In the genomic region with DNA sequence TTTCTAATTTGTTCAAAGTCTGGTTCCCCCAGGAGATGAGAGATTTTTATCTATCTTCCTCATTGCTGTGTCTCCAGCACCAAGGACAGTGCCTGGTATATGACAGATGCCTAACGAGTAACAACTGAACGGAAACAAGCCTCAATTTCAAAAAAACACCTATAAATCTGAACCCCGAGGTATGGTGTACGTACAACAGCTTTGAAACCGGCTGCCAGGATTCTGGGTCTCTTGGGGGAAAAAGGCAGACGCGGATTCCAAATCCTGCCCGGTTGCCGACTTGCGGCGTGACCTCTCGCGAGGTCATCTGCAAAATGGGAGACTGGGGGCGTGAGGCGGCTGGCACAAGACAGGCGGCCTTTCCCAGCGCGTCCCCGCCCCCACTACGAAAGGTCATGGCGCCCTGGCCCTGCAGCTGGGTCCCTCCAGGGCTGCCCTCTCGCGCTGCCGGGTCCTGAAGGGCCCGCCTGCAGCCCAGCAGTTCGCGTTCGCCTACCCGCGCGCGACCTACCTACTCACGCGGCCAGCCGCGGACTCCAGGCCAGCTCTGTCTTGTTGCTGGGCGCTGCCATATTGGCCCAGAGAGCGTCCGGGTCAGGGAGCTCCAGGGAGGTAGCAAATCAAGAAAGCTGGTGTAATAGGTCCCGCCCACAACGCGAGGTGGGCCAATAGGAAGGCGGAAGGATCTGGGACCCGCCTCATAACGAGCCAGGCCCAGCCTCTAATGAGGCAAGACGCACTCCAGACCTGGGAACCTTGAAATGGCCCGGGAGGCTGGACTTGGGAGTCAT, we compare ENCODE assay signal across 1 cellular context.
TF ChIP-seq lines count a peak whose summit lies in the region.

A gene with protein sequence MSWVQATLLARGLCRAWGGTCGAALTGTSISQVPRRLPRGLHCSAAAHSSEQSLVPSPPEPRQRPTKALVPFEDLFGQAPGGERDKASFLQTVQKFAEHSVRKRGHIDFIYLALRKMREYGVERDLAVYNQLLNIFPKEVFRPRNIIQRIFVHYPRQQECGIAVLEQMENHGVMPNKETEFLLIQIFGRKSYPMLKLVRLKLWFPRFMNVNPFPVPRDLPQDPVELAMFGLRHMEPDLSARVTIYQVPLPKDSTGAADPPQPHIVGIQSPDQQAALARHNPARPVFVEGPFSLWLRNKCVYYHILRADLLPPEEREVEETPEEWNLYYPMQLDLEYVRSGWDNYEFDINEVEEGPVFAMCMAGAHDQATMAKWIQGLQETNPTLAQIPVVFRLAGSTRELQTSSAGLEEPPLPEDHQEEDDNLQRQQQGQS (minus strand): TSS at position 584 of the 791 bp plus-strand sequence. CDS start 9,964 bp downstream, outside the sequence.

TF ChIP-seq in HepG2, 621 proteins besides CTCF, POLR2A, EP300 and RAD21 (continued from another document and continues in another):
- TF ChIP-seq, protein P1, sequence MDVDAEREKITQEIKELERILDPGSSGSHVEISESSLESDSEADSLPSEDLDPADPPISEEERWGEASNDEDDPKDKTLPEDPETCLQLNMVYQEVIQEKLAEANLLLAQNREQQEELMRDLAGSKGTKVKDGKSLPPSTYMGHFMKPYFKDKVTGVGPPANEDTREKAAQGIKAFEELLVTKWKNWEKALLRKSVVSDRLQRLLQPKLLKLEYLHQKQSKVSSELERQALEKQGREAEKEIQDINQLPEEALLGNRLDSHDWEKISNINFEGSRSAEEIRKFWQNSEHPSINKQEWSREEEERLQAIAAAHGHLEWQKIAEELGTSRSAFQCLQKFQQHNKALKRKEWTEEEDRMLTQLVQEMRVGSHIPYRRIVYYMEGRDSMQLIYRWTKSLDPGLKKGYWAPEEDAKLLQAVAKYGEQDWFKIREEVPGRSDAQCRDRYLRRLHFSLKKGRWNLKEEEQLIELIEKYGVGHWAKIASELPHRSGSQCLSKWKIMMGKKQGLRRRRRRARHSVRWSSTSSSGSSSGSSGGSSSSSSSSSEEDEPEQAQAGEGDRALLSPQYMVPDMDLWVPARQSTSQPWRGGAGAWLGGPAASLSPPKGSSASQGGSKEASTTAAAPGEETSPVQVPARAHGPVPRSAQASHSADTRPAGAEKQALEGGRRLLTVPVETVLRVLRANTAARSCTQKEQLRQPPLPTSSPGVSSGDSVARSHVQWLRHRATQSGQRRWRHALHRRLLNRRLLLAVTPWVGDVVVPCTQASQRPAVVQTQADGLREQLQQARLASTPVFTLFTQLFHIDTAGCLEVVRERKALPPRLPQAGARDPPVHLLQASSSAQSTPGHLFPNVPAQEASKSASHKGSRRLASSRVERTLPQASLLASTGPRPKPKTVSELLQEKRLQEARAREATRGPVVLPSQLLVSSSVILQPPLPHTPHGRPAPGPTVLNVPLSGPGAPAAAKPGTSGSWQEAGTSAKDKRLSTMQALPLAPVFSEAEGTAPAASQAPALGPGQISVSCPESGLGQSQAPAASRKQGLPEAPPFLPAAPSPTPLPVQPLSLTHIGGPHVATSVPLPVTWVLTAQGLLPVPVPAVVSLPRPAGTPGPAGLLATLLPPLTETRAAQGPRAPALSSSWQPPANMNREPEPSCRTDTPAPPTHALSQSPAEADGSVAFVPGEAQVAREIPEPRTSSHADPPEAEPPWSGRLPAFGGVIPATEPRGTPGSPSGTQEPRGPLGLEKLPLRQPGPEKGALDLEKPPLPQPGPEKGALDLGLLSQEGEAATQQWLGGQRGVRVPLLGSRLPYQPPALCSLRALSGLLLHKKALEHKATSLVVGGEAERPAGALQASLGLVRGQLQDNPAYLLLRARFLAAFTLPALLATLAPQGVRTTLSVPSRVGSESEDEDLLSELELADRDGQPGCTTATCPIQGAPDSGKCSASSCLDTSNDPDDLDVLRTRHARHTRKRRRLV (CRISPR knock-in tag; IDR thresholded peaks at IDR 0.05): 0 out of 2 replicates have a peak, but pooled peaks have one; percentile 43
- TF ChIP-seq ZFP36L1 (CRISPR knock-in tag; IDR thresholded peaks at IDR 0.05): no peak
- TF ChIP-seq, protein P2, sequence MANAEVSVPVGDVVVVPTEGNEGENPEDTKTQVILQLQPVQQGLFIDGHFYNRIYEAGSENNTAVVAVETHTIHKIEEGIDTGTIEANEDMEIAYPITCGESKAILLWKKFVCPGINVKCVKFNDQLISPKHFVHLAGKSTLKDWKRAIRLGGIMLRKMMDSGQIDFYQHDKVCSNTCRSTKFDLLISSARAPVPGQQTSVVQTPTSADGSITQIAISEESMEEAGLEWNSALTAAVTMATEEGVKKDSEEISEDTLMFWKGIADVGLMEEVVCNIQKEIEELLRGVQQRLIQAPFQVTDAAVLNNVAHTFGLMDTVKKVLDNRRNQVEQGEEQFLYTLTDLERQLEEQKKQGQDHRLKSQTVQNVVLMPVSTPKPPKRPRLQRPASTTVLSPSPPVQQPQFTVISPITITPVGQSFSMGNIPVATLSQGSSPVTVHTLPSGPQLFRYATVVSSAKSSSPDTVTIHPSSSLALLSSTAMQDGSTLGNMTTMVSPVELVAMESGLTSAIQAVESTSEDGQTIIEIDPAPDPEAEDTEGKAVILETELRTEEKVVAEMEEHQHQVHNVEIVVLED (CRISPR knock-in tag; IDR thresholded peaks at IDR 0.05; ENCODE audit: borderline replicate concordance): peak; percentile 85; the same call in 1 of the 2 replicates
- peak; percentile 39; the same call in 1 of the 2 replicates for TF ChIP-seq FOXJ3 (CRISPR knock-in tag; IDR thresholded peaks at IDR 0.05; ENCODE audit: borderline replicate concordance)
- TF ChIP-seq, protein P3, sequence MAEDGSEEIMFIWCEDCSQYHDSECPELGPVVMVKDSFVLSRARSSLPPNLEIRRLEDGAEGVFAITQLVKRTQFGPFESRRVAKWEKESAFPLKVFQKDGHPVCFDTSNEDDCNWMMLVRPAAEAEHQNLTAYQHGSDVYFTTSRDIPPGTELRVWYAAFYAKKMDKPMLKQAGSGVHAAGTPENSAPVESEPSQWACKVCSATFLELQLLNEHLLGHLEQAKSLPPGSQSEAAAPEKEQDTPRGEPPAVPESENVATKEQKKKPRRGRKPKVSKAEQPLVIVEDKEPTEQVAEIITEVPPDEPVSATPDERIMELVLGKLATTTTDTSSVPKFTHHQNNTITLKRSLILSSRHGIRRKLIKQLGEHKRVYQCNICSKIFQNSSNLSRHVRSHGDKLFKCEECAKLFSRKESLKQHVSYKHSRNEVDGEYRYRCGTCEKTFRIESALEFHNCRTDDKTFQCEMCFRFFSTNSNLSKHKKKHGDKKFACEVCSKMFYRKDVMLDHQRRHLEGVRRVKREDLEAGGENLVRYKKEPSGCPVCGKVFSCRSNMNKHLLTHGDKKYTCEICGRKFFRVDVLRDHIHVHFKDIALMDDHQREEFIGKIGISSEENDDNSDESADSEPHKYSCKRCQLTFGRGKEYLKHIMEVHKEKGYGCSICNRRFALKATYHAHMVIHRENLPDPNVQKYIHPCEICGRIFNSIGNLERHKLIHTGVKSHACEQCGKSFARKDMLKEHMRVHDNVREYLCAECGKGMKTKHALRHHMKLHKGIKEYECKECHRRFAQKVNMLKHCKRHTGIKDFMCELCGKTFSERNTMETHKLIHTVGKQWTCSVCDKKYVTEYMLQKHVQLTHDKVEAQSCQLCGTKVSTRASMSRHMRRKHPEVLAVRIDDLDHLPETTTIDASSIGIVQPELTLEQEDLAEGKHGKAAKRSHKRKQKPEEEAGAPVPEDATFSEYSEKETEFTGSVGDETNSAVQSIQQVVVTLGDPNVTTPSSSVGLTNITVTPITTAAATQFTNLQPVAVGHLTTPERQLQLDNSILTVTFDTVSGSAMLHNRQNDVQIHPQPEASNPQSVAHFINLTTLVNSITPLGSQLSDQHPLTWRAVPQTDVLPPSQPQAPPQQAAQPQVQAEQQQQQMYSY (CRISPR knock-in tag; IDR thresholded peaks at IDR 0.05): no peak
- TF ChIP-seq ZNF749 (CRISPR knock-in tag; IDR thresholded peaks at IDR 0.05; ENCODE audit: borderline replicate concordance): 0 out of 2 replicates have a peak, but pooled peaks have one; percentile 36
- TF ChIP-seq ZBTB8A (CRISPR knock-in tag; IDR thresholded peaks at IDR 0.05; ENCODE audit: borderline replicate concordance, low read depth): no peak
- TF ChIP-seq PRPF4 (IDR thresholded peaks at IDR 0.05; ENCODE audit: low read depth, low read length, poor library complexity, severe bottlenecking): no peak
- no peak for TF ChIP-seq CENPT (CRISPR knock-in tag; IDR thresholded peaks at IDR 0.05; ENCODE audit: low read depth)
- peak; percentile 79 for TF ChIP-seq CBX1 (IDR thresholded peaks at IDR 0.05; ENCODE audit: low read depth)
- TF ChIP-seq PAX8 (CRISPR knock-in tag; IDR thresholded peaks at IDR 0.05; ENCODE audit: borderline replicate concordance): no peak
- peak; percentile 19; the same call in 1 of the 2 replicates for TF ChIP-seq ZBTB20 (CRISPR knock-in tag; IDR thresholded peaks at IDR 0.05; ENCODE audit: borderline replicate concordance, low read depth)
- TF ChIP-seq, protein P4, sequence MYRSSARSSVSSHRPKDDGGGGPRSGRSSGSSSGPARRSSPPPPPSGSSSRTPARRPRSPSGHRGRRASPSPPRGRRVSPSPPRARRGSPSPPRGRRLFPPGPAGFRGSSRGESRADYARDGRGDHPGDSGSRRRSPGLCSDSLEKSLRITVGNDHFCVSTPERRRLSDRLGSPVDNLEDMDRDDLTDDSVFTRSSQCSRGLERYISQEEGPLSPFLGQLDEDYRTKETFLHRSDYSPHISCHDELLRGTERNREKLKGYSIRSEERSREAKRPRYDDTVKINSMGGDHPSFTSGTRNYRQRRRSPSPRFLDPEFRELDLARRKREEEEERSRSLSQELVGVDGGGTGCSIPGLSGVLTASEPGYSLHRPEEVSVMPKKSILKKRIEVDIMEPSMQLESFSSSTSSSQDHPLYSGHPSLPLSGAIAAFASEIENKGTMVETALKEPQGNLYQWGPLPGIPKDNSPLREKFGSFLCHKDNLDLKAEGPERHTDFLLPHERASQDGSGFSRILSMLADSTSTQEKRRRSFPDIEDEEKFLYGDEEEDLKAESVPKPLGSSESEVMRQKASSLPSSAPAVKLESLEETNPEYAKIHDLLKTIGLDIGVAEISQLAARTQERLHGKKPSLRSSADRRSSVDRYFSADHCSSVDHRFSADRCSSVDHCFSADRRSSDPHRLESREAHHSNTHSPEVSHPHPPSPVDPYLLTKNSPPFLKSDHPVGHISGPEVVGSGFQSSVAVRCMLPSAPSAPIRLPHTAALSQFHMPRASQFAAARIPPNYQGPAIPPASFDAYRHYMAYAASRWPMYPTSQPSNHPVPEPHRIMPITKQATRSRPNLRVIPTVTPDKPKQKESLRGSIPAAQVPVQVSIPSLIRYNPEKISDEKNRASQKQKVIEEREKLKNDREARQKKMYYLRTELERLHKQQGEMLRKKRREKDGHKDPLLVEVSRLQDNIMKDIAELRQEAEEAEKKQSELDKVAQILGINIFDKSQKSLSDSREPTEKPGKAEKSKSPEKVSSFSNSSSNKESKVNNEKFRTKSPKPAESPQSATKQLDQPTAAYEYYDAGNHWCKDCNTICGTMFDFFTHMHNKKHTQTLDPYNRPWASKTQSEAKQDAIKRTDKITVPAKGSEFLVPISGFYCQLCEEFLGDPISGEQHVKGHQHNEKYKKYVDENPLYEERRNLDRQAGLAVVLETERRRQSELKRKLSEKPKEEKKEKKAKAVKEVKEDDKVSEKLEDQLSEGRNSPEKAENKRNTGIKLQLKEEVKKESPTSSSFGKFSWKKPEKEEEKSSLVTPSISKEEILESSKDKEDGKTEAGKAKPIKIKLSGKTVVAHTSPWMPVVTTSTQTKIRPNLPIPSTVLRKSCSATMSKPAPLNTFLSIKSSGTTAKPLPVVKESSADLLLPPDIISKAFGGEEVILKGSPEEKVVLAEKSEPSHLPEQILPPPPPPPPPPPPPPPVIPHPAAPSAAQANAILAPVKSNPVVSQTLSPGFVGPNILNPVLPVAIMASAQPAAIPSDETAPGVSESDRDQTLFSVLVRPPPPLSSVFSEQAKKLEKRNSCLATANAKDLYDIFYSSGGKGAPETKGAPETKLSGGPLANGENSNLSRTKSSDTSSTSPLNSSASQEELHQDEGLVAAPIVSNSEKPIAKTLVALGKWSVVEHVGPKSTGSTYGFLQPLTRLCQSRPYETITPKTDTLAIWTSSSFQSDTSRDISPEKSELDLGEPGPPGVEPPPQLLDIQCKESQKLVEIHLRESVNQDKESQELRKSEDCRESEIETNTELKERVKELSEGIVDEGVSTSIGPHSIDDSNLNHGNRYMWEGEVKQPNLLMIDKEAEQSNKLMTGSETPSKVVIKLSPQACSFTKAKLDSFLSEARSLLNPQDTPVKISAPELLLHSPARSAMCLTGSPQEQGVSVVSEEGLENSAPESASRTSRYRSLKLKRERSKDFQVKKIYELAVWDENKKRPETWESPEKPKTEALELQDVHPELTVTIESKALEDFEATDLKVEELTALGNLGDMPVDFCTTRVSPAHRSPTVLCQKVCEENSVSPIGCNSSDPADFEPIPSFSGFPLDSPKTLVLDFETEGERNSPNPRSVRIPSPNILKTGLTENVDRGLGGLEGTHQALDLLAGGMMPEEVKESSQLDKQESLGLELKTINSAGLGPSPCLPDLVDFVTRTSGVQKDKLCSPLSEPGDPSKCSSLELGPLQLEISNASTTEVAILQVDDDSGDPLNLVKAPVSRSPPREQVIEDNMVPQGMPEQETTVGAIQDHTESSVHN (CRISPR knock-in tag; IDR thresholded peaks at IDR 0.05): 0 out of 2 replicates have a peak, but pooled peaks have one; percentile 52
- TF ChIP-seq, protein P5, sequence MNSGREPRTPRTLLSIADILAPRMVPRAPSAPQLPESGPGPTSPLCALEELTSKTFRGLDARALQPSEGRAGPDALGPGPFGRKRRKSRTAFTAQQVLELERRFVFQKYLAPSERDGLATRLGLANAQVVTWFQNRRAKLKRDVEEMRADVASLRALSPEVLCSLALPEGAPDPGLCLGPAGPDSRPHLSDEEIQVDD (CRISPR knock-in tag; IDR thresholded peaks at IDR 0.05; ENCODE audit: borderline replicate concordance): no peak
- TF ChIP-seq ZNF496 (CRISPR knock-in tag; IDR thresholded peaks at IDR 0.05; ENCODE audit: insufficient replicate concordance): no peak
- 0 out of 2 replicates have a peak, but pooled peaks have one; percentile 62 for TF ChIP-seq ZNF543 (CRISPR knock-in tag; IDR thresholded peaks at IDR 0.05)
- TF ChIP-seq, protein P6, sequence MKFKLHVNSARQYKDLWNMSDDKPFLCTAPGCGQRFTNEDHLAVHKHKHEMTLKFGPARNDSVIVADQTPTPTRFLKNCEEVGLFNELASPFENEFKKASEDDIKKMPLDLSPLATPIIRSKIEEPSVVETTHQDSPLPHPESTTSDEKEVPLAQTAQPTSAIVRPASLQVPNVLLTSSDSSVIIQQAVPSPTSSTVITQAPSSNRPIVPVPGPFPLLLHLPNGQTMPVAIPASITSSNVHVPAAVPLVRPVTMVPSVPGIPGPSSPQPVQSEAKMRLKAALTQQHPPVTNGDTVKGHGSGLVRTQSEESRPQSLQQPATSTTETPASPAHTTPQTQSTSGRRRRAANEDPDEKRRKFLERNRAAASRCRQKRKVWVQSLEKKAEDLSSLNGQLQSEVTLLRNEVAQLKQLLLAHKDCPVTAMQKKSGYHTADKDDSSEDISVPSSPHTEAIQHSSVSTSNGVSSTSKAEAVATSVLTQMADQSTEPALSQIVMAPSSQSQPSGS (CRISPR knock-in tag; IDR thresholded peaks at IDR 0.05): peak; percentile 64; the same call in 1 of the 2 replicates
- no peak for TF ChIP-seq ZNF121 (CRISPR knock-in tag; IDR thresholded peaks at IDR 0.05)
- TF ChIP-seq SAFB2 (CRISPR knock-in tag; IDR thresholded peaks at IDR 0.05; ENCODE audit: borderline replicate concordance, low read depth): no peak
- peak; percentile 15; the same call in 1 of the 2 replicates for TF ChIP-seq ZNF670 (CRISPR knock-in tag; IDR thresholded peaks at IDR 0.05; ENCODE audit: borderline replicate concordance)
- TF ChIP-seq EHMT2 (IDR thresholded peaks at IDR 0.05; ENCODE audit: borderline replicate concordance, low read depth, low read length): 0 out of 2 replicates have a peak, but pooled peaks have one; percentile 70
- no peak for TF ChIP-seq EEA1 (CRISPR knock-in tag; IDR thresholded peaks at IDR 0.05; ENCODE audit: borderline replicate concordance)
- TF ChIP-seq TEAD2 (CRISPR knock-in tag; IDR thresholded peaks at IDR 0.05): no peak
